ENCODE assay signal across 14 cellular contexts in the genomic region with DNA sequence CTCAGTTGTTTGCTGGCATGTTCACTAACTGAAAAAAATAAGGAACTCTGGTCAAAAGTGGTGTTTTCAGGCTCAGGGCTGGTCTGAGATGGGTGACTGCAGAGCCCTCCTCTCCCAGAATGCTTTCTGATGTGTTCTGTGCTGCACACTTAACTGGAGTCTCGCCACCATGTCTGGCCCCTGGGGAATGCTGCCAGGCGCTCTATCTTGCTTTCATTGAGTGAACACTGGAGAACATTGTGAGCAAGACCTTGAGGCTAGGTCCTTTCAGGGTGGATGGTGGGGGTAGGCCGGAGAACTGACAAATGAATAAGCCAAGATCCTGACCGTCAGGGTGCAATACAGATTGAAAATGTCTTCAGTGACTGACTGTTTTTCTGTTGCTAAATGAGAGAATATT. TPM values are rescaled to one million over a fixed set of nuclear protein-coding genes. Genes with fewer than 3 reads are reported as not detected.
DNase-seq lines count a peak whose midpoint lies in the region; ATAC-seq and TF ChIP-seq lines count a peak whose summit lies in the region.
"Had no signal": no experiment of that assay in that cellular context is flagged by ENCODE, and none has a peak within 500 bp of the region (broad histone marks: within the 10 kb centered on the region; RNA-seq: fewer than 3 reads in every experiment).

No MANE protein-coding gene starts in this region.

- H3K27me3 Mint-ChIP-seq in activated naive CD4-positive, alpha-beta T cell treated with anti-CD3 and anti-CD28 coated beads for 36 hours (ENCODE audit: low read depth): no peaks in the 10 kb centered on the region
- H3K27me3 Mint-ChIP-seq in activated CD4-positive, alpha-beta memory T cell treated with anti-CD3 and anti-CD28 coated beads for 36 hours: no peaks in the 10 kb centered on the region

- TF ChIP-seq POLR2A in stomach (IDR thresholded peaks at IDR 0.05): no peak

- H3K36me3 Mint-ChIP-seq in activated naive CD4-positive, alpha-beta T cell treated with anti-CD3 and anti-CD28 coated beads for 36 hours (ENCODE audit: low read depth): peaks cover 50% of the 10 kb centered on the region
- peaks cover 51% of the 10 kb centered on the region for H3K36me3 Mint-ChIP-seq in activated CD4-positive, alpha-beta memory T cell treated with anti-CD3 and anti-CD28 coated beads for 36 hours

- H3K4me3 Mint-ChIP-seq in activated naive CD4-positive, alpha-beta T cell treated with anti-CD3 and anti-CD28 coated beads for 36 hours: no peak overlapping the region
- H3K4me3 Mint-ChIP-seq in activated CD4-positive, alpha-beta memory T cell treated with anti-CD3 and anti-CD28 coated beads for 36 hours: no peak overlapping the region

- no peak for TF ChIP-seq EP300 in stomach (IDR thresholded peaks at IDR 0.05)

- peaks cover 30 to 60% (median 59%) of the 10 kb centered on the region in 4 donors for H3K36me3 ChIP-seq in stomach

- H3K27ac Mint-ChIP-seq in activated naive CD4-positive, alpha-beta T cell treated with anti-CD3 and anti-CD28 coated beads for 36 hours: peak overlapping the region; percentile 39
- H3K27ac Mint-ChIP-seq in activated CD4-positive, alpha-beta memory T cell treated with anti-CD3 and anti-CD28 coated beads for 36 hours: peak overlapping the region; percentile 60

- H3K4me1 ChIP-seq in stomach: peaks cover 0 to 44% (median 20%) of the 10 kb centered on the region in 4 donors

- CTCF ChIA-PET in activated naive CD4-positive, alpha-beta T cell treated with anti-CD3 and anti-CD28 coated beads for 36 hours (lab: Charles Lee): no interaction called here
- CTCF ChIA-PET in activated CD4-positive, alpha-beta memory T cell treated with anti-CD3 and anti-CD28 coated beads for 36 hours (lab: Charles Lee): interaction anchor here (2.4 kb wide), 1 partner anchor 11 kb away, joined by 8 read pairs; no protein-coding TSS in a partner anchor

- H3K9me3 Mint-ChIP-seq in activated naive CD4-positive, alpha-beta T cell treated with anti-CD3 and anti-CD28 coated beads for 36 hours: no peaks in the 10 kb centered on the region
- no peaks in the 10 kb centered on the region for H3K9me3 Mint-ChIP-seq in activated CD4-positive, alpha-beta memory T cell treated with anti-CD3 and anti-CD28 coated beads for 36 hours

- peaks cover 57% of the 10 kb centered on the region for H3K4me1 Mint-ChIP-seq in activated naive CD4-positive, alpha-beta T cell treated with anti-CD3 and anti-CD28 coated beads for 36 hours (ENCODE audit: low read depth)
- H3K4me1 Mint-ChIP-seq in activated CD4-positive, alpha-beta memory T cell treated with anti-CD3 and anti-CD28 coated beads for 36 hours (ENCODE audit: low read depth): peaks cover 54% of the 10 kb centered on the region

- DNase-seq in activated naive CD4-positive, alpha-beta T cell treated with anti-CD3 and anti-CD28 coated beads for 36 hours: no peak
- DNase-seq in activated naive CD4-positive, alpha-beta T cell treated with Interleukin-2 at 50 U/mL for 16 hours: no peak
- DNase-seq in activated CD4-positive, alpha-beta memory T cell treated with anti-CD3 and anti-CD28 coated beads for 36 hours: no peak
- DNase-seq in Right ventricle myocardium superior (peak; percentile 77), substantia nigra (lab: John Stamatoyannopoulos, UW) (peak in 22 of 49 donors; percentile 9 to 58 (median 26)), stomach (no peak), HUDEP-2 (lab: John Stamatoyannopoulos, UW; ENCODE audit: unreplicated experiment in 76 of 76) (no peak)
- DNase-seq: NCI-H510A treated with DMSO at 0.1 percent for 48 hours, Peyer's patch, small intestine, T1000, tibial artery had no signal

- POLR2A ChIA-PET in activated CD4-positive, alpha-beta memory T cell treated with anti-CD3 and anti-CD28 coated beads for 36 hours (lab: Charles Lee): no interaction called here

- intact Hi-C loops in activated naive CD4-positive, alpha-beta T cell treated with anti-CD3 and anti-CD28 coated beads for 36 hours (cut with micrococcal nuclease): loop anchor here (5.0 kb wide), 2 partner anchors 104 to 111 kb away; a partner anchor contains a TSS
- intact Hi-C loops in activated CD4-positive, alpha-beta memory T cell treated with anti-CD3 and anti-CD28 coated beads for 36 hours (cut with micrococcal nuclease): loop anchor here (5.0 kb wide), 3 partner anchors 109 to 174 kb away; a partner anchor contains a TSS
- intact Hi-C loops in Right ventricle myocardium superior (cut with DNase I): loop anchor here (10.0 kb wide), 1 partner anchor 106 kb away; a partner anchor contains a TSS
- intact Hi-C loops in stomach (cut with DNase I; ENCODE audit: low total_unique reads): no loop called here

- H3K27me3 ChIP-seq in stomach: no peaks in the 10 kb centered on the region
- H3K27me3 ChIP-seq: ascending aorta, Peyer's patch, tibial artery had no signal

- TF ChIP-seq CTCF in stomach (IDR thresholded peaks at IDR 0.05): no peak

- peak overlapping the region; percentile 10 for H3K27ac ChIP-seq in substantia nigra (ENCODE audit: low read depth, low read length, poor library complexity, severe bottlenecking)
- no peak overlapping the region for H3K27ac ChIP-seq in stomach
- H3K27ac ChIP-seq: Peyer's patch, tibial artery had no signal

- H3K9me3 ChIP-seq in stomach: no peaks in the 10 kb centered on the region
- H3K9me3 ChIP-seq: ascending aorta, Peyer's patch, tibial artery had no signal

- H3K4me3 ChIP-seq in stomach: no peak overlapping the region
- H3K4me3 ChIP-seq: ascending aorta, Peyer's patch, tibial artery had no signal

- peak; percentile 85 for ATAC-seq in Right ventricle myocardium superior (ENCODE audit: poor library complexity)
- ATAC-seq in HG02938 (IDR thresholded peaks at IDR 0.05; ENCODE audit: unreplicated experiment): no peak

- 78 to 90% (median 83%) methylated on average over 4 of the region's 4 CpGs for WGBS in stomach, 5 donors

RNA-seq across cellular contexts. Expression of a gene that starts 19.5 kb away (rescaled TPM):
- total RNA-seq in activated naive CD4-positive, alpha-beta T cell treated with anti-CD3 and anti-CD28 coated beads for 36 hours: 10 to 100 TPM; 39.8 to 44.7 TPM
- total RNA-seq in activated CD4-positive, alpha-beta memory T cell treated with anti-CD3 and anti-CD28 coated beads for 36 hours: 10 to 100 TPM; 49.3 to 52.5 TPM
- total RNA-seq in Right ventricle myocardium superior: 15.9 TPM
- total RNA-seq in stomach: 10 to 100 TPM in 4 of 5 donors, 1 to 10 TPM in 1; 8.8 to 68.4 (median 39.0) TPM
- 10 to 100 TPM; 19.3 to 28.5 (median 25.1) TPM for polyA plus RNA-seq in stomach
